2 cellular contexts compared by ENCODE assay signal in the genomic region with DNA sequence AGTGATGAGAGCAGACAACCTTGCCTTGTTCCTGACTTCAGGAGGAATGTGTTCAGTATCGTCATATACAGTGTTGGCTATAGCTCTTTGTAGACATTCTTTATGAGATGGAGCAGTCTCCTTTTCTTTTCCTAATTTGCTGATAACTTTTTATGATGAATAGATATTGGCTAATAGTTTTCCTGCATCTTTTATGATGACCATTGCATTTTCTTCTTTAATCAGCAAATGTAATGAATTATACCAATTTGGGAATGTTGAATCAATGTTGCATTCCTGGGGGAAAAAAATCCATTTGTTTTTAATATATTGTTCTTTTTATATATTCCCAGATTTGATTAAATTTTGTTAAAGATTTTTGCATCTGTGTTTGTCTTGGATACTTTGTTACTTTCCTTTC.
TF ChIP-seq lines count a peak whose summit lies in the region.

No MANE protein-coding gene starts in this region.

TF ChIP-seq in K562, 482 proteins besides CTCF, POLR2A, EP300 and RAD21:
- TF ChIP-seq, protein P1, sequence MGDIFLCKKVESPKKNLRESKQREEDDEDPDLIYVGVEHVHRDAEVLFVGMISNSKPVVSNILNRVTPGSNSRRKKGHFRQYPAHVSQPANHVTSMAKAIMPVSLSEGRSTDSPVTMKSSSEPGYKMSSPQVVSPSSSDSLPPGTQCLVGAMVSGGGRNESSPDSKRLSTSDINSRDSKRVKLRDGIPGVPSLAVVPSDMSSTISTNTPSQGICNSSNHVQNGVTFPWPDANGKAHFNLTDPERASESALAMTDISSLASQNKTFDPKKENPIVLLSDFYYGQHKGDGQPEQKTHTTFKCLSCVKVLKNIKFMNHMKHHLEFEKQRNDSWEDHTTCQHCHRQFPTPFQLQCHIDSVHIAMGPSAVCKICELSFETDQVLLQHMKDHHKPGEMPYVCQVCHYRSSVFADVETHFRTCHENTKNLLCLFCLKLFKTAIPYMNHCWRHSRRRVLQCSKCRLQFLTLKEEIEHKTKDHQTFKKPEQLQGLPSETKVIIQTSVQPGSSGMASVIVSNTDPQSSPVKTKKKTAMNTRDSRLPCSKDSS (IDR thresholded peaks at IDR 0.05; ENCODE audit: low read depth, partially characterized antibody) = no peak
- peak; percentile 72; the same call in 1 of the 2 replicates for TF ChIP-seq MAFF (IDR thresholded peaks at IDR 0.05; ENCODE audit: low read length)
- TF ChIP-seq ZZZ3 (IDR thresholded peaks at IDR 0.05) = no peak
- TF ChIP-seq MAFK (IDR thresholded peaks at IDR 0.05; ENCODE audit: low read length) = peak; percentile 69
- no peak for TF ChIP-seq DACH1 (IDR thresholded peaks at IDR 0.05; ENCODE audit: partially characterized antibody)
- TF ChIP-seq, protein P2, sequence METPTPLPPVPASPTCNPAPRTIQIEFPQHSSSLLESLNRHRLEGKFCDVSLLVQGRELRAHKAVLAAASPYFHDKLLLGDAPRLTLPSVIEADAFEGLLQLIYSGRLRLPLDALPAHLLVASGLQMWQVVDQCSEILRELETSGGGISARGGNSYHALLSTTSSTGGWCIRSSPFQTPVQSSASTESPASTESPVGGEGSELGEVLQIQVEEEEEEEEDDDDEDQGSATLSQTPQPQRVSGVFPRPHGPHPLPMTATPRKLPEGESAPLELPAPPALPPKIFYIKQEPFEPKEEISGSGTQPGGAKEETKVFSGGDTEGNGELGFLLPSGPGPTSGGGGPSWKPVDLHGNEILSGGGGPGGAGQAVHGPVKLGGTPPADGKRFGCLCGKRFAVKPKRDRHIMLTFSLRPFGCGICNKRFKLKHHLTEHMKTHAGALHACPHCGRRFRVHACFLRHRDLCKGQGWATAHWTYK (CRISPR knock-in tag; IDR thresholded peaks at IDR 0.05) = no peak
- TF ChIP-seq, protein P3, sequence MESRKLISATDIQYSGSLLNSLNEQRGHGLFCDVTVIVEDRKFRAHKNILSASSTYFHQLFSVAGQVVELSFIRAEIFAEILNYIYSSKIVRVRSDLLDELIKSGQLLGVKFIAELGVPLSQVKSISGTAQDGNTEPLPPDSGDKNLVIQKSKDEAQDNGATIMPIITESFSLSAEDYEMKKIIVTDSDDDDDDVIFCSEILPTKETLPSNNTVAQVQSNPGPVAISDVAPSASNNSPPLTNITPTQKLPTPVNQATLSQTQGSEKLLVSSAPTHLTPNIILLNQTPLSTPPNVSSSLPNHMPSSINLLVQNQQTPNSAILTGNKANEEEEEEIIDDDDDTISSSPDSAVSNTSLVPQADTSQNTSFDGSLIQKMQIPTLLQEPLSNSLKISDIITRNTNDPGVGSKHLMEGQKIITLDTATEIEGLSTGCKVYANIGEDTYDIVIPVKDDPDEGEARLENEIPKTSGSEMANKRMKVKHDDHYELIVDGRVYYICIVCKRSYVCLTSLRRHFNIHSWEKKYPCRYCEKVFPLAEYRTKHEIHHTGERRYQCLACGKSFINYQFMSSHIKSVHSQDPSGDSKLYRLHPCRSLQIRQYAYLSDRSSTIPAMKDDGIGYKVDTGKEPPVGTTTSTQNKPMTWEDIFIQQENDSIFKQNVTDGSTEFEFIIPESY (CRISPR knock-in tag; IDR thresholded peaks at IDR 0.05) = no peak
- peak; percentile 46; the same call in 1 of the 2 replicates for TF ChIP-seq MAFG (tag; conservative IDR thresholded peaks at IDR 0.05)
- TF ChIP-seq MTA2 (IDR thresholded peaks at IDR 0.05; ENCODE audit: low read depth) = no peak
- peak; percentile 87 for TF ChIP-seq ZNF316 (IDR thresholded peaks at IDR 0.05)
- TF ChIP-seq C11orf30 (IDR thresholded peaks at IDR 0.05; ENCODE audit: low read depth) = peak; percentile 70
- TF ChIP-seq, protein P4, sequence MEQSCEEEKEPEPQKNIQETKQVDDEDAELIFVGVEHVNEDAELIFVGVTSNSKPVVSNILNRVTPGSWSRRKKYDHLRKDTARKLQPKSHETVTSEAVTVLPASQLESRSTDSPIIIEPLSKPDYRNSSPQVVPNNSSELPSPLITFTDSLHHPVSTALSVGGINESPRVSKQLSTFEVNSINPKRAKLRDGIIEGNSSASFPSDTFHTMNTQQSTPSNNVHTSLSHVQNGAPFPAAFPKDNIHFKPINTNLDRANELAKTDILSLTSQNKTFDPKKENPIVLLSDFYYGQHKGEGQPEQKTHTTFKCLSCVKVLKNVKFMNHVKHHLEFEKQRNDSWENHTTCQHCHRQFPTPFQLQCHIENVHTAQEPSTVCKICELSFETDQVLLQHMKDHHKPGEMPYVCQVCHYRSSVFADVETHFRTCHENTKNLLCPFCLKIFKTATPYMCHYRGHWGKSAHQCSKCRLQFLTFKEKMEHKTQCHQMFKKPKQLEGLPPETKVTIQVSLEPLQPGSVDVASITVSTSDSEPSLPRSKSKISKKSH (CRISPR knock-in tag; IDR thresholded peaks at IDR 0.05) = no peak
- no peak for TF ChIP-seq JUNB (CRISPR knock-in tag; conservative IDR thresholded peaks at IDR 0.05)

TF ChIP-seq in GM12891, 5 proteins besides CTCF, POLR2A, EP300 and RAD21:
- no peak for TF ChIP-seq TAF1 (IDR thresholded peaks at IDR 0.05; ENCODE audit: low read depth, low read length)
- TF ChIP-seq PAX5 (IDR thresholded peaks at IDR 0.05; ENCODE audit: insufficient read depth, low read length, severe bottlenecking) = no peak
- TF ChIP-seq POLR2AphosphoS5 (IDR thresholded peaks at IDR 0.05; ENCODE audit: low read depth, low read length) = no peak
- TF ChIP-seq SPI1 (IDR thresholded peaks at IDR 0.05; ENCODE audit: low read depth, low read length) = no peak
- no peak for TF ChIP-seq POU2F2 (IDR thresholded peaks at IDR 0.05; ENCODE audit: low read depth, low read length)
